ENCODE assay signal across 25 cellular contexts in the genomic region with DNA sequence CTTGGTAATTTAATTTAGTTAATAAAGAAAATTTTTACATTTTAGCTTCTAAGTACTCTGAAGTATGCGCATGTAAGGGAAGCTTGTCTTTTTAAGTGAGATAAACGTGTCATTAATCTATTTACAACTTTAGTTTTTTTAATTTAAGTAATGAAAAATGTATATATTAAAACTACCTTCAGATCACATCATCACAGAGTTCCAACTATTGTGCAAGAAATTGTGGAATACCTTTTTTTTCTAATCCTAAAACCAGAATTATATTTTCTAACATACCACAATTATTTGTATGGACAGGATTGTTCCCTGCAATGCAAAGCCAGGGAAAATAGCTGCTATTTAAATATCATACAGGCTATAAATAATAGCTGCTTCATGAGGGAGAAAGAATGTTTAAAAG.
DNase-seq lines count a peak whose midpoint lies in the region; ATAC-seq, FAIRE-seq and TF ChIP-seq lines count a peak whose summit lies in the region.
"Had no signal": no experiment of that assay in that cellular context is flagged by ENCODE, and none has a peak within 500 bp of the region (broad histone marks: within the 10 kb centered on the region; RNA-seq: fewer than 3 reads in every experiment).

No MANE protein-coding gene starts in this region.

- no peak overlapping the region for H3K4me2 ChIP-seq in IMR-90 (ENCODE audit: low read depth, low read length)
- H3K4me2 ChIP-seq in MM.1S (ENCODE audit: low read depth, low read length) = peak overlapping the region; percentile 40; the same call in 1 of the 2 replicates
- H3K4me2 ChIP-seq in K562 (ENCODE audit: insufficient read depth, low read length) = no peak overlapping the region
- H3K4me2 ChIP-seq: A549, BLaER1 had no signal

- no peak for FAIRE-seq in K562 (lab: Jason Lieb, UNC)
- FAIRE-seq: A549, GM12878, GM12892, GM18507 had no signal

- no peak overlapping the region for H4K91ac ChIP-seq in IMR-90 (ENCODE audit: insufficient read depth, low read depth, low read length)

- H3K27me3 ChIP-seq in IMR-90 (ENCODE audit: control insufficient read depth, insufficient read depth, low read length) (no peaks in the 10 kb centered on the region), MM.1S (replicated peaks; ENCODE audit: insufficient read depth, low read length) (no peaks in the 10 kb centered on the region), K562 (ENCODE audit: control insufficient read depth in 2 of 2, insufficient read depth in 2 of 2, low read length in 2 of 2) (no peaks in the 10 kb centered on the region)
- H3K27me3 ChIP-seq: BE2C, BLaER1 had no signal

- POLR2A ChIA-PET in IMR-90 (lab: Charles Lee; ENCODE audit: unreplicated experiment) = no interaction called here
- POLR2A ChIA-PET in K562 (lab: Yijun Ruan, JAX) = no interaction called here

- DNase-seq in IMR-90 (no peak), MM.1S (no peak), K562 (ENCODE audit: extremely low read depth in 1 of 4, low spot score in 3 of 4) (no peak), NCI-H2227 (lab: John Stamatoyannopoulos, UW; ENCODE audit: unreplicated experiment) (no peak), left colon (no peak), NCI-H526 treated with DMSO at 0.1 percent for 48 hours (lab: John Stamatoyannopoulos, UW) (no peak)
- DNase-seq: BE2C; C1 segment of cervical spinal cord; CD4-positive, alpha-beta memory T cell; CD4-positive, CD25-positive, alpha-beta regulatory T cell; CD8-positive, alpha-beta memory T cell; COR-L47; DMS 273 treated with DMSO at 0.1 percent for 48 hours; DMS153; DMS53; DMS79; DND-41; EL; GDM1 had no signal

- dilution Hi-C loops in IMR-90 (cut with HindIII; ENCODE audit: low sequenced_read_pairs, unreplicated experiment) = no loop called here

- no peak overlapping the region for H3K56ac ChIP-seq in IMR-90 (ENCODE audit: extremely low read depth, insufficient read depth, low read length)

- H3K79me2 ChIP-seq in MM.1S (ENCODE audit: low read length) (no peaks in the 10 kb centered on the region), K562 (ENCODE audit: control insufficient read depth, insufficient read depth, low read length) (no peaks in the 10 kb centered on the region)

- H2BK20ac ChIP-seq in IMR-90 (ENCODE audit: low read depth, low read length) = no peak overlapping the region

- TF ChIP-seq POLR2A in IMR-90 (IDR thresholded peaks at IDR 0.05; ENCODE audit: low read depth, low read length) = no peak
- no peak for TF ChIP-seq POLR2A in K562 (conservative IDR thresholded peaks at IDR 0.05)

- no peak overlapping the region for H3K18ac ChIP-seq in IMR-90 (ENCODE audit: low read depth, low read length)

- H3K27ac ChIP-seq in IMR-90 (ENCODE audit: insufficient read depth, low read length) (no peak overlapping the region), MM.1S (ENCODE audit: low read length) (peak overlapping the region; percentile 52; the same call in 1 of the 2 replicates), K562 (ENCODE audit: extremely low read depth, low read depth, low read length) (no peak overlapping the region)
- H3K27ac ChIP-seq: 22Rv1, A549, BLaER1 had no signal

- no peak overlapping the region for H2BK5ac ChIP-seq in IMR-90 (ENCODE audit: low read depth, low read length, poor library complexity, severe bottlenecking)

- H3K9ac ChIP-seq in IMR-90 (ENCODE audit: low read depth, low read length) (no peak overlapping the region), MM.1S (ENCODE audit: low read length) (no peak overlapping the region), K562 (ENCODE audit: insufficient read depth in 1 of 2, low read depth in 2 of 2, low read length in 2 of 2) (no peak overlapping the region)
- H3K9ac ChIP-seq: BLaER1 had no signal

- no peak overlapping the region for H2BK15ac ChIP-seq in IMR-90 (ENCODE audit: low read depth, low read length)

- H3K9me2 ChIP-seq in MM.1S (replicated peaks; ENCODE audit: insufficient read depth, low read length) = no peaks in the 10 kb centered on the region

- no peaks in the 10 kb centered on the region for H3K79me1 ChIP-seq in IMR-90 (ENCODE audit: low read depth in 1 of 2, low read length in 2 of 2)

- H4K20me1 ChIP-seq in IMR-90 (ENCODE audit: insufficient read depth, low read length) (no peaks in the 10 kb centered on the region), MM.1S (ENCODE audit: insufficient read depth, low read length) (no peaks in the 10 kb centered on the region), K562 (replicated peaks; ENCODE audit: control insufficient read depth, insufficient read depth, low read length) (no peaks in the 10 kb centered on the region)
- H4K20me1 ChIP-seq: BLaER1 had no signal

- H3K23ac ChIP-seq in IMR-90 (ENCODE audit: low read depth, low read length) = no peak overlapping the region

- intact Hi-C loops in IMR-90 (cut with micrococcal nuclease) (loop anchor here (10.0 kb wide), 1 partner anchor 85 kb away; no protein-coding TSS in a partner anchor), K562 (cut with micrococcal nuclease) (no loop called here), left colon (cut with DNase I, micrococcal nuclease) (no loop called here)

- CTCF ChIA-PET in IMR-90 (lab: Yijun Ruan, JAX) (interaction anchor here (0.6 to 1.1 kb wide), 2 partner anchors 10 to 1561 kb away, joined by 4 read pairs; no protein-coding TSS in a partner anchor), K562 (lab: Yijun Ruan, JAX; ENCODE audit: low intra/inter-chr PET ratio) (no interaction called here)

- no TSS peak for BruUV-seq in IMR-90 (replicated peaks; lab: Mats Ljungman, UMichigan)
- no TSS peak for BruUV-seq in K562 (replicated peaks; lab: Mats Ljungman, UMichigan)

- H4K8ac ChIP-seq in IMR-90 (ENCODE audit: low read depth in 2 of 2, low read length in 2 of 2) = no peak overlapping the region

- in situ Hi-C loops in IMR-90 (cut with MboI; ENCODE audit: low sequenced_read_pairs) (no loop called here), K562 (cut with MboI) (no loop called here)

- no peak overlapping the region for H2BK120ac ChIP-seq in IMR-90 (ENCODE audit: low read depth, low read length)

- H3K4me1 ChIP-seq in IMR-90 (ENCODE audit: control insufficient read depth, insufficient read depth, low read length) (peaks cover 6% of the 10 kb centered on the region; the same call in 1 of the 2 replicates), MM.1S (ENCODE audit: low read length) (peaks cover 43% of the 10 kb centered on the region), K562 (replicated peaks in 1 of 2; ENCODE audit: control insufficient read depth in 2 of 2, insufficient read depth in 2 of 2, low read length in 2 of 2) (peaks cover 0 to 9% of the 10 kb centered on the region in 2 experiments; a peak in 2 of 5 replicates)
- H3K4me1 ChIP-seq: A549, BE2C, BLaER1 had no signal

- H3K4me3 ChIP-seq in IMR-90 (ENCODE audit: insufficient read depth, low read depth, low read length) (no peak overlapping the region), MM.1S (ENCODE audit: low read length) (no peak overlapping the region), K562 (no peak overlapping the region)
- H3K4me3 ChIP-seq: A549, BLaER1, GM12878 had no signal

- H3F3A ChIP-seq in MM.1S (ENCODE audit: insufficient read depth, low read length) = peaks cover 35% of the 10 kb centered on the region

- no CpG with 5 or more reads among the region's 2 CpGs for WGBS in IMR-90 (ENCODE audit: extremely low coverage in 2 of 2, insufficient read length in 1 of 2), 2 experiments
- WGBS in K562 (ENCODE audit: insufficient coverage, low coverage, missing lambda C conversion rate) = 46% methylated on average over 2 of the region's 2 CpGs

- H2AK9ac ChIP-seq in IMR-90 (replicated peaks; ENCODE audit: low read depth, low read length, poor library complexity) = no peak overlapping the region

- no peak overlapping the region for H4K5ac ChIP-seq in IMR-90 (ENCODE audit: low read depth, low read length)

- H3K36me3 ChIP-seq in IMR-90 (ENCODE audit: control insufficient read depth, insufficient read depth, low read length) (no peaks in the 10 kb centered on the region), MM.1S (replicated peaks; ENCODE audit: insufficient read depth, low read length) (no peaks in the 10 kb centered on the region), K562 (ENCODE audit: control insufficient read depth, insufficient read depth, low read length) (no peaks in the 10 kb centered on the region)
- H3K36me3 ChIP-seq: BE2C, BLaER1 had no signal

- H3K9me3 ChIP-seq in IMR-90 (ENCODE audit: control insufficient read depth, insufficient read depth, low read length) (no peaks in the 10 kb centered on the region), MM.1S (replicated peaks; ENCODE audit: insufficient read depth, low read length) (no peaks in the 10 kb centered on the region), K562 (replicated peaks; ENCODE audit: control insufficient read depth, insufficient read depth, low read depth, low read length) (no peaks in the 10 kb centered on the region; the same call in 1 of the 2 replicates)
- H3K9me3 ChIP-seq: A549, BE2C, BLaER1 had no signal

- TF ChIP-seq RAD21 in IMR-90 (IDR thresholded peaks at IDR 0.05; ENCODE audit: low read length) (no peak), K562 (CRISPR knock-in tag; conservative IDR thresholded peaks at IDR 0.05 in 1 of 2, IDR thresholded peaks at IDR 0.05 in 1 of 2) (no peak)

- TF ChIP-seq EP300 in K562 (IDR thresholded peaks at IDR 0.05; ENCODE audit: low read length) = no peak

- ATAC-seq in IMR-90 (ENCODE audit: low read depth) (no peak), K562 (no peak), left colon (no peak)
- ATAC-seq: A549, GM12878 had no signal

- H3K9me1 ChIP-seq in IMR-90 (ENCODE audit: insufficient read depth, low read length) (no peaks in the 10 kb centered on the region), K562 (ENCODE audit: control insufficient read depth, insufficient read depth, low read length) (no peaks in the 10 kb centered on the region)

- no peak overlapping the region for H3K4ac ChIP-seq in IMR-90 (ENCODE audit: low read depth, low read length)

- H2AK5ac ChIP-seq in IMR-90 (ENCODE audit: low read depth, low read length) = no peak overlapping the region

- no peak for TF ChIP-seq CTCF in IMR-90 (conservative IDR thresholded peaks at IDR 0.05; ENCODE audit: low read depth, low read length)
- no peak for TF ChIP-seq CTCF in MM.1S (IDR thresholded peaks at IDR 0.05; ENCODE audit: low read length)
- TF ChIP-seq CTCF in K562 (IDR thresholded peaks at IDR 0.05 in 2 of 3, conservative IDR thresholded peaks at IDR 0.05 in 1 of 3; ENCODE audit: insufficient read depth in 2 of 3, low read depth in 1 of 3, low read length in 3 of 3) = no peak

- H3K14ac ChIP-seq in IMR-90 (replicated peaks; ENCODE audit: low read depth, low read length) = no peak overlapping the region

- no peak overlapping the region for H2AFZ ChIP-seq in IMR-90 (replicated peaks; ENCODE audit: low read length, poor library complexity)
- no peak overlapping the region for H2AFZ ChIP-seq in MM.1S (ENCODE audit: low read length)
- H2AFZ ChIP-seq in K562 (ENCODE audit: low read depth, low read length) = no peak overlapping the region

TF ChIP-seq in IMR-90, 13 proteins besides CTCF, POLR2A, EP300 and RAD21:
- TF ChIP-seq CEBPB (IDR thresholded peaks at IDR 0.05; ENCODE audit: low read depth, low read length) = peak; percentile 52
- no peak for TF ChIP-seq SMC3 (IDR thresholded peaks at IDR 0.05; ENCODE audit: low read depth, low read length)

TF ChIP-seq in K562, 482 proteins besides CTCF, POLR2A, EP300 and RAD21 (continues in another document):
- TF ChIP-seq CEBPG (CRISPR knock-in tag; IDR thresholded peaks at IDR 0.05) (no peak), CEBPG (tag; conservative IDR thresholded peaks at IDR 0.05 in 1 of 2, IDR thresholded peaks at IDR 0.05 in 1 of 2) (peak in 1 of 2 experiments; percentile 58; a peak in 1 of 4 replicates), CAMTA2 (CRISPR knock-in tag; conservative IDR thresholded peaks at IDR 0.05) (no peak)
